In genomic region chr3:52683611-52684010, GRCh38 we compare ENCODE assay signal across 9 cellular contexts. TPM values are rescaled to one million over a fixed set of nuclear protein-coding genes. Genes with fewer than 3 reads are reported as not detected.
DNase-seq lines count a peak whose midpoint lies in the region; ATAC-seq, FAIRE-seq and TF ChIP-seq lines count a peak whose summit lies in the region.
"Had no signal": no experiment of that assay in that cellular context is flagged by ENCODE, and none has a peak within 500 bp of the region (broad histone marks: within the 10 kb centered on the region; RNA-seq: fewer than 3 reads in every experiment).

No MANE protein-coding gene starts in this region.

- H3K9ac ChIP-seq in neural progenitor cell, result no peak overlapping the region

- peaks cover 53% of the 10 kb centered on the region for H3K4me1 Mint-ChIP-seq in dendritic cell treated with granulocyte-macrophage colony-stimulating factor and Interleukin-4, amounts not matched to agents 40 ng/mL and 50 ng/mL, for 4 days (ENCODE audit: low read depth)
- H3K4me1 Mint-ChIP-seq in neural progenitor cell, result peaks cover 31% of the 10 kb centered on the region

- H3K9me3 ChIP-seq in OCI-LY7 (ENCODE audit: low read length), result no peaks in the 10 kb centered on the region
- no peaks in the 10 kb centered on the region for H3K9me3 ChIP-seq in neural progenitor cell (ENCODE audit: low read depth)
- H3K9me3 ChIP-seq: SJCRH30 had no signal

- H3K27ac ChIP-seq in OCI-LY7 (ENCODE audit: low read depth, low read length, poor library complexity, severe bottlenecking) (no peak overlapping the region), neural progenitor cell (peak overlapping the region; percentile 5)
- H3K27ac ChIP-seq: SJCRH30 had no signal

- H3K4me2 ChIP-seq in OCI-LY7 (ENCODE audit: low read length) (peak overlapping the region; percentile 97), neural progenitor cell (no peak overlapping the region)

- no peak for FAIRE-seq in GM12892 (lab: Jason Lieb, UNC)

- intact Hi-C loops in OCI-LY7 (cut with micrococcal nuclease; ENCODE audit: unreplicated experiment), result no loop called here
- intact Hi-C loops in dendritic cell treated with granulocyte-macrophage colony-stimulating factor and Interleukin-4, amounts not matched to agents 40 ng/mL and 50 ng/mL, for 4 days (cut with micrococcal nuclease), result no loop called here

- H3K4me1 ChIP-seq in OCI-LY7 (ENCODE audit: insufficient read depth, low read length, poor library complexity, severe bottlenecking) (peaks cover 42% of the 10 kb centered on the region), neural progenitor cell (peaks cover 21% of the 10 kb centered on the region)

- TF ChIP-seq CTCF in OCI-LY7 (conservative IDR thresholded peaks at IDR 0.05; ENCODE audit: low read length) (no peak), neural progenitor cell (IDR thresholded peaks at IDR 0.05) (no peak)

- no peaks in the 10 kb centered on the region for H3K9me2 ChIP-seq in OCI-LY7 (ENCODE audit: insufficient read depth, low read length)

- H3K36me3 Mint-ChIP-seq in dendritic cell treated with granulocyte-macrophage colony-stimulating factor and Interleukin-4, amounts not matched to agents 40 ng/mL and 50 ng/mL, for 4 days (ENCODE audit: low read depth), result peaks cover 65% of the 10 kb centered on the region
- peaks cover 17% of the 10 kb centered on the region for H3K36me3 Mint-ChIP-seq in neural progenitor cell

- H2AFZ ChIP-seq in OCI-LY7 (ENCODE audit: low read length) (no peak overlapping the region), neural progenitor cell (replicated peaks) (no peak overlapping the region)

- H3K4me3 ChIP-seq in OCI-LY7 (ENCODE audit: low read depth, low read length, poor library complexity, severe bottlenecking) (peak overlapping the region; percentile 94), neural progenitor cell (no peak overlapping the region)

- H3F3A ChIP-seq in neural progenitor cell (ENCODE audit: low read depth), result peaks cover 17% of the 10 kb centered on the region

- no peaks in the 10 kb centered on the region for H3K9me3 Mint-ChIP-seq in dendritic cell treated with granulocyte-macrophage colony-stimulating factor and Interleukin-4, amounts not matched to agents 40 ng/mL and 50 ng/mL, for 4 days
- no peaks in the 10 kb centered on the region for H3K9me3 Mint-ChIP-seq in neural progenitor cell

- no peak for ATAC-seq in HG03196 (IDR thresholded peaks at IDR 0.05; ENCODE audit: unreplicated experiment)
- no peak for ATAC-seq in GM21367 (IDR thresholded peaks at IDR 0.05; ENCODE audit: unreplicated experiment)

- H3K27me3 ChIP-seq in neural progenitor cell, result no peaks in the 10 kb centered on the region
- H3K27me3 ChIP-seq: SJCRH30 had no signal

- H3K27me3 Mint-ChIP-seq in dendritic cell treated with granulocyte-macrophage colony-stimulating factor and Interleukin-4, amounts not matched to agents 40 ng/mL and 50 ng/mL, for 4 days, result no peaks in the 10 kb centered on the region
- H3K27me3 Mint-ChIP-seq in neural progenitor cell (ENCODE audit: insufficient read depth, low read depth), result peaks cover 2% of the 10 kb centered on the region

- H4K20me1 ChIP-seq in OCI-LY7 (ENCODE audit: insufficient read depth, low read length), result peaks cover 31% of the 10 kb centered on the region; the same call in 1 of the 2 replicates
- H4K20me1 ChIP-seq in neural progenitor cell (ENCODE audit: low read depth), result peaks cover 17% of the 10 kb centered on the region

- peaks cover 63% of the 10 kb centered on the region for H3K36me3 ChIP-seq in OCI-LY7 (ENCODE audit: insufficient read depth, low read length)
- H3K36me3 ChIP-seq in neural progenitor cell, result peaks cover 20% of the 10 kb centered on the region

- DNase-seq in EH (ENCODE audit: low read depth) (peak; percentile 23), OCI-LY7 (ENCODE audit: low spot score) (no peak), neural progenitor cell (ENCODE audit: low spot score) (no peak), GM12892 (ENCODE audit: insufficient read length) (no peak)
- DNase-seq: head of caudate nucleus, SJCRH30 had no signal

- POLR2A ChIA-PET in OCI-LY7 (lab: Charles Lee), result interaction anchor here (0.7 kb wide), 1 partner anchor 50 kb away, joined by 3 read pairs; no protein-coding TSS in a partner anchor

- peak overlapping the region; percentile 97 for H3K27ac Mint-ChIP-seq in dendritic cell treated with granulocyte-macrophage colony-stimulating factor and Interleukin-4, amounts not matched to agents 40 ng/mL and 50 ng/mL, for 4 days
- H3K27ac Mint-ChIP-seq in neural progenitor cell, result no peak overlapping the region

- TF ChIP-seq POLR2A in GM12892 (IDR thresholded peaks at IDR 0.05; ENCODE audit: low read depth, low read length), result no peak

- H3K4me3 Mint-ChIP-seq in dendritic cell treated with granulocyte-macrophage colony-stimulating factor and Interleukin-4, amounts not matched to agents 40 ng/mL and 50 ng/mL, for 4 days, result no peak overlapping the region
- no peak overlapping the region for H3K4me3 Mint-ChIP-seq in neural progenitor cell

- H3K79me2 ChIP-seq in OCI-LY7 (ENCODE audit: insufficient read depth, low read depth, low read length) (peaks cover 86% of the 10 kb centered on the region), neural progenitor cell (ENCODE audit: low read depth) (peaks cover 92% of the 10 kb centered on the region)

- BruUV-seq in OCI-LY7 (replicated peaks; lab: Mats Ljungman, UMichigan), result no TSS peak

- CTCF ChIA-PET in OCI-LY7 (lab: Charles Lee; ENCODE audit: unreplicated experiment), result interaction anchor here (1.4 kb wide), 1 partner anchor 14 kb away, joined by 3 read pairs; no protein-coding TSS in a partner anchor

RNA-seq across cellular contexts. Expression of gene PBRM1, which starts 2.1 kb away (rescaled TPM):
- total RNA-seq in OCI-LY7 (2014; rRNA removed; shearing (Covaris generic)), result 67.2 and 75.7 TPM in 2 replicates
- total RNA-seq in OCI-LY7 (2022) (90.8 and 91.1 TPM in 2 replicates), neural progenitor cell (ENCODE audit: low replicate concordance) (88.6 and 116 TPM in 2 replicates)
- polyA plus RNA-seq in GM12892 (2012; ENCODE audit: missing spikeins), result 28.7 TPM

RNA-seq across cellular contexts. Expression of gene GNL3, which starts 2.2 kb away (rescaled TPM):
- total RNA-seq in OCI-LY7 (2014; rRNA removed; shearing (Covaris generic)), result 220 and 232 TPM in 2 replicates
- 147 and 182 TPM in 2 replicates for total RNA-seq in OCI-LY7 (2022)
- 113 and 169 TPM in 2 replicates for total RNA-seq in neural progenitor cell (ENCODE audit: low replicate concordance)
- polyA plus RNA-seq in GM12892 (2012; ENCODE audit: missing spikeins), result 191 TPM

RNA-seq across cellular contexts. Expression of gene GLT8D1, which starts 22.0 kb away (rescaled TPM):
- total RNA-seq in OCI-LY7 (2014; rRNA removed; shearing (Covaris generic)), result 35.6 and 39.6 TPM in 2 replicates
- total RNA-seq in OCI-LY7 (2022) (34.0 and 37.7 TPM in 2 replicates), neural progenitor cell (ENCODE audit: low replicate concordance) (76.3 and 88.0 TPM in 2 replicates)
- 48.0 TPM for polyA plus RNA-seq in GM12892 (2012; ENCODE audit: missing spikeins)

RNA-seq across cellular contexts. Expression of gene SPCS1, which starts 22.3 kb away (rescaled TPM):
- total RNA-seq in OCI-LY7 (2014; rRNA removed; shearing (Covaris generic)), result 46.6 and 58.1 TPM in 2 replicates
- total RNA-seq in OCI-LY7 (2022) (73.8 and 81.6 TPM in 2 replicates), neural progenitor cell (ENCODE audit: low replicate concordance) (142 and 162 TPM in 2 replicates)
- 176 TPM for polyA plus RNA-seq in GM12892 (2012; ENCODE audit: missing spikeins)
